Comparison of ENCODE assay signal across 16 cellular contexts in genomic region chr16:22330326-22330725, GRCh38. TPM values are rescaled to one million over a fixed set of nuclear protein-coding genes. Genes with fewer than 3 reads are reported as not detected.
DNase-seq lines count a peak whose midpoint lies in the region; ATAC-seq and TF ChIP-seq lines count a peak whose summit lies in the region.
"Had no signal": no experiment of that assay in that cellular context is flagged by ENCODE, and none has a peak within 500 bp of the region (broad histone marks: within the 10 kb centered on the region; RNA-seq: fewer than 3 reads in every experiment).

No MANE protein-coding gene starts in this region.

- CTCF ChIA-PET in activated CD4-positive, alpha-beta T cell treated with anti-CD3 and anti-CD28 coated beads for 36 hours (lab: Charles Lee): interaction anchor here (2.0 kb wide), 1 partner anchor 11 kb away, joined by 9 read pairs; no protein-coding TSS in a partner anchor
- CTCF ChIA-PET in CD4-positive, alpha-beta memory T cell (lab: Charles Lee; ENCODE audit: partially characterized antibody): interaction anchor here (1.8 kb wide), 1 partner anchor 12 kb away, joined by 8 read pairs; no protein-coding TSS in a partner anchor
- CTCF ChIA-PET in activated CD8-positive, alpha-beta T cell treated with anti-CD3 and anti-CD28 coated beads, Interleukin-2, amount 10 ng/mL, durations not matched to agents 7 days and 5 days (lab: Charles Lee): interaction anchor here (1.0 to 1.7 kb wide), 2 partner anchors 9 to 23 kb away, joined by 3 read pairs; no protein-coding TSS in a partner anchor

- H3K4me1 ChIP-seq in CD4-positive, alpha-beta memory T cell (ENCODE audit: insufficient read depth, low read length): peaks cover 3% of the 10 kb centered on the region
- H3K4me1 ChIP-seq: BLaER1, uterus had no signal

- no peaks in the 10 kb centered on the region for H3K27me3 ChIP-seq in CD4-positive, alpha-beta memory T cell (ENCODE audit: insufficient read depth, low read length)
- H3K27me3 ChIP-seq: BLaER1, uterus had no signal

- no peaks in the 10 kb centered on the region for H3K27me3 Mint-ChIP-seq in activated CD4-positive, alpha-beta T cell treated with anti-CD3 and anti-CD28 coated beads for 36 hours
- no peaks in the 10 kb centered on the region for H3K27me3 Mint-ChIP-seq in CD4-positive, alpha-beta memory T cell
- H3K27me3 Mint-ChIP-seq in activated CD8-positive, alpha-beta T cell treated with anti-CD3 and anti-CD28 coated beads, Interleukin-2, amount 10 ng/mL, durations not matched to agents 7 days and 5 days (ENCODE audit: low read depth): no peaks in the 10 kb centered on the region
- no peaks in the 10 kb centered on the region for H3K27me3 Mint-ChIP-seq in nephron progenitor cell (ENCODE audit: low read depth, poor library complexity)

- no peaks in the 10 kb centered on the region for H3K4me1 Mint-ChIP-seq in activated CD4-positive, alpha-beta T cell treated with anti-CD3 and anti-CD28 coated beads for 36 hours
- H3K4me1 Mint-ChIP-seq in CD4-positive, alpha-beta memory T cell: peaks cover 9 to 26% (median 12%) of the 10 kb centered on the region in 4 donors
- H3K4me1 Mint-ChIP-seq in activated CD8-positive, alpha-beta T cell treated with anti-CD3 and anti-CD28 coated beads, Interleukin-2, amount 10 ng/mL, durations not matched to agents 7 days and 5 days (ENCODE audit: low read depth): peaks cover 2% of the 10 kb centered on the region
- H3K4me1 Mint-ChIP-seq in nephron progenitor cell: no peaks in the 10 kb centered on the region

- TF ChIP-seq CTCF in nephron progenitor cell (IDR thresholded peaks at IDR 0.05): no peak

- H3K36me3 ChIP-seq in CD4-positive, alpha-beta memory T cell (ENCODE audit: insufficient read depth, low read length): peaks cover 66% of the 10 kb centered on the region
- H3K36me3 ChIP-seq: uterus had no signal

- POLR2A ChIA-PET in activated CD4-positive, alpha-beta T cell treated with anti-CD3 and anti-CD28 coated beads for 36 hours (lab: Charles Lee): no interaction called here
- POLR2A ChIA-PET in CD4-positive, alpha-beta memory T cell (lab: Charles Lee; ENCODE audit: partially characterized antibody): interaction anchor here (2.2 to 3.4 kb wide), 3 partner anchors 24 to 44 kb away, joined by 7 to 14 read pairs (median 10); partner anchors contain the start of gene CDR2
- POLR2A ChIA-PET in activated CD8-positive, alpha-beta T cell treated with anti-CD3 and anti-CD28 coated beads, Interleukin-2, amount 10 ng/mL, durations not matched to agents 7 days and 5 days (lab: Charles Lee): interaction anchor here (2.0 kb wide), 1 partner anchor 43 kb away, joined by 7 read pairs; no protein-coding TSS in a partner anchor

- peaks cover 5% of the 10 kb centered on the region for H3K9me3 Mint-ChIP-seq in activated CD4-positive, alpha-beta T cell treated with anti-CD3 and anti-CD28 coated beads for 36 hours (ENCODE audit: low read depth)
- peaks cover 0 to 5% (median 0%) of the 10 kb centered on the region in 8 donors for H3K9me3 Mint-ChIP-seq in CD4-positive, alpha-beta memory T cell
- no peaks in the 10 kb centered on the region for H3K9me3 Mint-ChIP-seq in activated CD8-positive, alpha-beta T cell treated with anti-CD3 and anti-CD28 coated beads, Interleukin-2, amount 10 ng/mL, durations not matched to agents 7 days and 5 days (ENCODE audit: insufficient read depth)
- peaks cover 7% of the 10 kb centered on the region for H3K9me3 Mint-ChIP-seq in nephron progenitor cell

- no peaks in the 10 kb centered on the region for H3K9me3 ChIP-seq in CD4-positive, alpha-beta memory T cell (ENCODE audit: control insufficient read depth in 1 of 2, low read length in 2 of 2)
- H3K9me3 ChIP-seq: left ventricle myocardium inferior, uterus had no signal

- no peak overlapping the region for H3K27ac ChIP-seq in CD4-positive, alpha-beta memory T cell (ENCODE audit: low read depth, low read length)
- H3K27ac ChIP-seq: BLaER1, left ventricle myocardium inferior, uterus had no signal

- no peak overlapping the region for H3K4me3 Mint-ChIP-seq in activated CD4-positive, alpha-beta T cell treated with anti-CD3 and anti-CD28 coated beads for 36 hours
- no peak overlapping the region for H3K4me3 Mint-ChIP-seq in CD4-positive, alpha-beta memory T cell
- H3K4me3 Mint-ChIP-seq in activated CD8-positive, alpha-beta T cell treated with anti-CD3 and anti-CD28 coated beads, Interleukin-2, amount 10 ng/mL, durations not matched to agents 7 days and 5 days: no peak overlapping the region
- H3K4me3 Mint-ChIP-seq in nephron progenitor cell: no peak overlapping the region

- no peak for ATAC-seq in activated CD4-positive, alpha-beta T cell treated with anti-CD3 and anti-CD28 coated beads for 36 hours
- no peak for ATAC-seq in activated CD8-positive, alpha-beta T cell treated with anti-CD3 and anti-CD28 coated beads, Interleukin-2, amount 10 ng/mL, durations not matched to agents 7 days and 5 days
- ATAC-seq in HG03342 (IDR thresholded peaks at IDR 0.05; ENCODE audit: unreplicated experiment): no peak
- no peak for ATAC-seq in left lobe of liver

- intact Hi-C loops in activated CD4-positive, alpha-beta T cell treated with anti-CD3 and anti-CD28 coated beads for 36 hours (cut with DNase I, micrococcal nuclease): no loop called here
- intact Hi-C loops in CD4-positive, alpha-beta memory T cell (cut with micrococcal nuclease): no loop called here

- H3K27ac Mint-ChIP-seq in activated CD4-positive, alpha-beta T cell treated with anti-CD3 and anti-CD28 coated beads for 36 hours: peak overlapping the region; percentile 19
- H3K27ac Mint-ChIP-seq in CD4-positive, alpha-beta memory T cell: peak overlapping the region in 5 of 7 donors; percentile 9 to 62 (median 53)
- H3K27ac Mint-ChIP-seq in activated CD8-positive, alpha-beta T cell treated with anti-CD3 and anti-CD28 coated beads, Interleukin-2, amount 10 ng/mL, durations not matched to agents 7 days and 5 days: peak overlapping the region; percentile 46
- peak overlapping the region; percentile 17 for H3K27ac Mint-ChIP-seq in nephron progenitor cell

- H3K36me3 Mint-ChIP-seq in activated CD4-positive, alpha-beta T cell treated with anti-CD3 and anti-CD28 coated beads for 36 hours (ENCODE audit: low read depth): peaks cover 60% of the 10 kb centered on the region
- peaks cover 43 to 80% of the 10 kb centered on the region in 2 donors for H3K36me3 Mint-ChIP-seq in CD4-positive, alpha-beta memory T cell
- peaks cover 61% of the 10 kb centered on the region for H3K36me3 Mint-ChIP-seq in activated CD8-positive, alpha-beta T cell treated with anti-CD3 and anti-CD28 coated beads, Interleukin-2, amount 10 ng/mL, durations not matched to agents 7 days and 5 days (ENCODE audit: low read depth)
- H3K36me3 Mint-ChIP-seq in nephron progenitor cell (ENCODE audit: low read depth): peaks cover 49% of the 10 kb centered on the region

- DNase-seq in activated CD4-positive, alpha-beta T cell treated with anti-CD3 and anti-CD28 coated beads for 36 hours: no peak
- DNase-seq in activated CD4-positive, alpha-beta T cell treated with anti-CD3 and anti-CD28 coated beads, Interleukin-2, amount 50 U/mL, for 48 hours: no peak
- no peak for DNase-seq in CD4-positive, alpha-beta memory T cell
- DNase-seq in activated CD8-positive, alpha-beta T cell treated with anti-CD3 and anti-CD28 coated beads, Interleukin-2, amount 10 ng/mL, durations not matched to agents 7 days and 5 days: no peak
- DNase-seq in nephron progenitor cell: no peak
- no peak for DNase-seq in SIG-M5 treated with dmso at 0.1 percent for 504 hours (lab: John Stamatoyannopoulos, UW; ENCODE audit: unreplicated experiment)
- no peak for DNase-seq in left lobe of liver (ENCODE audit: low spot score)
- DNase-seq: activated CD4-positive, alpha-beta T cell treated with anti-CD3 and anti-CD28 coated beads, Interleukin-2, amount 50 U/mL, for 1 hour; activated T-cell treated with anti-CD3 and anti-CD28 coated beads, Interleukin-2, amount 50 U/mL, for 48 hours; DMS 273 treated with DMSO at 0.1 percent for 48 hours; left ventricle myocardium inferior; NCI-H1417; substantia nigra; uterus had no signal

- H3K4me3 ChIP-seq in CD4-positive, alpha-beta memory T cell (ENCODE audit: low read length in 2 of 2): no peak overlapping the region
- H3K4me3 ChIP-seq: BLaER1, left ventricle myocardium inferior, uterus had no signal

RNA-seq across cellular contexts. Expression of gene POLR3E, which starts 33.1 kb away (rescaled TPM):
- 10 to 100 TPM; 70.9 to 87.4 TPM for total RNA-seq in activated CD4-positive, alpha-beta T cell treated with anti-CD3 and anti-CD28 coated beads for 36 hours
- 10 to 100 TPM; 88.4 to 94.0 TPM for total RNA-seq in CD4-positive, alpha-beta memory T cell
- 10 to 100 TPM; 10.0 to 16.0 TPM for polyA plus RNA-seq in CD4-positive, alpha-beta memory T cell
- 10 to 100 TPM; 43.8 to 49.9 TPM for total RNA-seq in activated CD8-positive, alpha-beta T cell treated with anti-CD3 and anti-CD28 coated beads, Interleukin-2, amount 10 ng/mL, durations not matched to agents 7 days and 5 days
- total RNA-seq in left lobe of liver: 26.1 TPM

RNA-seq across cellular contexts. Expression of gene CDR2, which starts 44.1 kb away (rescaled TPM):
- total RNA-seq in activated CD4-positive, alpha-beta T cell treated with anti-CD3 and anti-CD28 coated beads for 36 hours: 10 to 100 TPM; 29.5 to 33.7 TPM
- 10 to 100 TPM; 94.2 to 99.3 TPM for total RNA-seq in CD4-positive, alpha-beta memory T cell
- 10 to 100 TPM; 57.9 to 95.8 TPM for polyA plus RNA-seq in CD4-positive, alpha-beta memory T cell
- total RNA-seq in activated CD8-positive, alpha-beta T cell treated with anti-CD3 and anti-CD28 coated beads, Interleukin-2, amount 10 ng/mL, durations not matched to agents 7 days and 5 days: 10 to 100 TPM; 39.1 to 44.6 TPM
- total RNA-seq in left lobe of liver: 11.0 TPM
